1 cellular context compared by ENCODE assay signal in genomic region chr18:13180614-13181375, GRCh38.
TF ChIP-seq lines count a peak whose summit lies in the region.

No MANE protein-coding gene starts in this region.

TF ChIP-seq in HepG2, 621 proteins besides CTCF, POLR2A, EP300 and RAD21:
- 0 out of 2 replicates have a peak, but pooled peaks have one; percentile 14 for TF ChIP-seq FOXA3 (CRISPR knock-in tag; IDR thresholded peaks at IDR 0.05)
- TF ChIP-seq MEIS1 (CRISPR knock-in tag; IDR thresholded peaks at IDR 0.05; ENCODE audit: borderline replicate concordance) = 0 out of 2 replicates have a peak, but pooled peaks have one; percentile 5
- no peak for TF ChIP-seq ZNF235 (CRISPR knock-in tag; IDR thresholded peaks at IDR 0.05; ENCODE audit: borderline replicate concordance)
TF ChIP-seq in HepG2: peak in this region for 2.
